Comparison of ENCODE assay signal across 9 cellular contexts in the genomic region with DNA sequence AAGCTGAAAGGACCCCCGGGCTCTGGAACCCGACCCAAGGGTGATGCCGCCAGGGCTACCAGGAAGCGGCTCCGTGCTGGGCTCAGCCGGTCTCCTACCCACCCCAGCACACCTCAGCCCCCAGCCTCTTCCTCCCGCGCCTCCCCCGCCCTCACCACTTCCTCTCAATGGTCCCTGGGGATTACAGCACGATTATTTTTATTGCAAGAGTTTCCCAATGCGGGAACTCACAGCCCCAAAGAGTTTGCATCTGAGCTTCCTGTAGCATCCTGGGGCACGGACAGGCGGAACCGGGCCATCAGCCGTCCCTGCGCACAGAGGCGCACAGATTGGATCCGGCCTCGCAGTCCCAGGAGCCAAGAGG. TPM values are rescaled to one million over a fixed set of nuclear protein-coding genes. Genes with fewer than 3 reads are reported as not detected.
DNase-seq lines count a peak whose midpoint lies in the region; ATAC-seq and TF ChIP-seq lines count a peak whose summit lies in the region.
"Had no signal": no experiment of that assay in that cellular context is flagged by ENCODE, and none has a peak within 500 bp of the region (broad histone marks: within the 10 kb centered on the region; RNA-seq: fewer than 3 reads in every experiment).

No MANE protein-coding gene starts in this region.

- peaks cover 53% of the 10 kb centered on the region for H3K4me1 Mint-ChIP-seq in activated CD4-positive, alpha-beta T cell treated with anti-CD3 and anti-CD28 coated beads, Interleukin-2, amount 10 ng/mL, durations not matched to agents 24 days and 14 days
- H3K4me1 Mint-ChIP-seq in stimulated activated naive CD8-positive, alpha-beta T cell treated with anti-CD3 and anti-CD28 coated beads, Interleukin-15, amount 100 ng/mL, for 72 hours, result peaks cover 61% of the 10 kb centered on the region

- peaks cover 31% of the 10 kb centered on the region for H3K4me1 ChIP-seq in foreskin keratinocyte

- peak; percentile 75 for DNase-seq in activated CD4-positive, alpha-beta T cell treated with anti-CD3 and anti-CD28 coated beads, Interleukin-2, amount 10 ng/mL, durations not matched to agents 24 days and 14 days
- DNase-seq in activated CD4-positive, alpha-beta T cell treated with anti-CD3 and anti-CD28 coated beads for 1 hour, result no peak
- DNase-seq in SIG-M5 (lab: John Stamatoyannopoulos, UW), result peak; percentile 49
- peak; percentile 60 for DNase-seq in fibroblast of villous mesenchyme (ENCODE audit: low read depth)
- no peak for DNase-seq in stimulated activated naive CD8-positive, alpha-beta T cell treated with anti-CD3 and anti-CD28 coated beads, Interleukin-15, amount 100 ng/mL, for 72 hours
- DNase-seq in amygdala (lab: John Stamatoyannopoulos, UW), result no peak
- DNase-seq in central memory CD4-positive, alpha-beta T cell, result no peak
- no peak for DNase-seq in foreskin keratinocyte

- intact Hi-C loops in activated CD4-positive, alpha-beta T cell treated with anti-CD3 and anti-CD28 coated beads, Interleukin-2, amount 10 ng/mL, durations not matched to agents 24 days and 14 days (cut with micrococcal nuclease), result loop anchor here (1.0 kb wide), 1 partner anchor 129 kb away; no protein-coding TSS in a partner anchor

- peaks cover 9% of the 10 kb centered on the region for H3K36me3 Mint-ChIP-seq in activated CD4-positive, alpha-beta T cell treated with anti-CD3 and anti-CD28 coated beads, Interleukin-2, amount 10 ng/mL, durations not matched to agents 24 days and 14 days (ENCODE audit: low read depth)

- H3K4me3 ChIP-seq in fibroblast of villous mesenchyme (ENCODE audit: low read depth, low read length), result no peak overlapping the region

- H3K27me3 Mint-ChIP-seq in activated CD4-positive, alpha-beta T cell treated with anti-CD3 and anti-CD28 coated beads, Interleukin-2, amount 10 ng/mL, durations not matched to agents 24 days and 14 days, result no peaks in the 10 kb centered on the region
- H3K27me3 Mint-ChIP-seq in stimulated activated naive CD8-positive, alpha-beta T cell treated with anti-CD3 and anti-CD28 coated beads, Interleukin-15, amount 100 ng/mL, for 72 hours, result no peaks in the 10 kb centered on the region

- no peaks in the 10 kb centered on the region for H3K9me3 Mint-ChIP-seq in activated CD4-positive, alpha-beta T cell treated with anti-CD3 and anti-CD28 coated beads, Interleukin-2, amount 10 ng/mL, durations not matched to agents 24 days and 14 days
- H3K9me3 Mint-ChIP-seq in stimulated activated naive CD8-positive, alpha-beta T cell treated with anti-CD3 and anti-CD28 coated beads, Interleukin-15, amount 100 ng/mL, for 72 hours, result no peaks in the 10 kb centered on the region

- H3K27ac Mint-ChIP-seq in activated CD4-positive, alpha-beta T cell treated with anti-CD3 and anti-CD28 coated beads, Interleukin-2, amount 10 ng/mL, durations not matched to agents 24 days and 14 days, result peak overlapping the region; percentile 86
- peak overlapping the region; percentile 77 to 86 for H3K27ac Mint-ChIP-seq in stimulated activated naive CD8-positive, alpha-beta T cell treated with anti-CD3 and anti-CD28 coated beads, Interleukin-15, amount 100 ng/mL, for 72 hours

- ATAC-seq in stimulated activated naive CD8-positive, alpha-beta T cell treated with anti-CD3 and anti-CD28 coated beads, Interleukin-15, amount 100 ng/mL, for 72 hours, result no peak
- ATAC-seq in foreskin keratinocyte, result no peak

- no peak overlapping the region for H3K27ac ChIP-seq in foreskin keratinocyte
- H3K27ac ChIP-seq: C4-2B had no signal

- peaks cover 22% of the 10 kb centered on the region for H3K27me3 ChIP-seq in foreskin keratinocyte

- peak overlapping the region; percentile 85 for H3K4me3 Mint-ChIP-seq in activated CD4-positive, alpha-beta T cell treated with anti-CD3 and anti-CD28 coated beads, Interleukin-2, amount 10 ng/mL, durations not matched to agents 24 days and 14 days
- H3K4me3 Mint-ChIP-seq in stimulated activated naive CD8-positive, alpha-beta T cell treated with anti-CD3 and anti-CD28 coated beads, Interleukin-15, amount 100 ng/mL, for 72 hours, result peak overlapping the region; percentile 87 to 92

- TF ChIP-seq CTCF in fibroblast of villous mesenchyme (IDR thresholded peaks at IDR 0.05; ENCODE audit: insufficient read depth, low read depth, low read length), result no peak
- no peak for TF ChIP-seq CTCF in foreskin keratinocyte (conservative IDR thresholded peaks at IDR 0.05)

RNA-seq across cellular contexts. Expression of a gene that starts 8.7 kb away (rescaled TPM):
- total RNA-seq in activated CD4-positive, alpha-beta T cell treated with anti-CD3 and anti-CD28 coated beads, Interleukin-2, amount 10 ng/mL, durations not matched to agents 24 days and 14 days, result 74.6 and 80.8 TPM in 2 replicates
- total RNA-seq in fibroblast of villous mesenchyme, result 12.1 and 16.4 TPM in 2 replicates
- total RNA-seq in foreskin keratinocyte, result 39.7 and 54.7 TPM in 2 replicates
- 54.8 and 73.8 TPM in 2 replicates for polyA plus RNA-seq in foreskin keratinocyte

RNA-seq across cellular contexts. Expression of a gene that starts 10.4 kb away (rescaled TPM):
- 265 and 266 TPM in 2 replicates for total RNA-seq in activated CD4-positive, alpha-beta T cell treated with anti-CD3 and anti-CD28 coated beads, Interleukin-2, amount 10 ng/mL, durations not matched to agents 24 days and 14 days
- total RNA-seq in fibroblast of villous mesenchyme (under 0.01 and 0.43 TPM in 2 replicates), foreskin keratinocyte (6.4 and 6.5 TPM in 2 replicates)
- 5.0 and 5.2 TPM in 2 replicates for polyA plus RNA-seq in foreskin keratinocyte

RNA-seq across cellular contexts. Expression of a gene that starts 57.6 kb away (rescaled TPM):
- total RNA-seq in activated CD4-positive, alpha-beta T cell treated with anti-CD3 and anti-CD28 coated beads, Interleukin-2, amount 10 ng/mL, durations not matched to agents 24 days and 14 days, result 44.2 and 46.5 TPM in 2 replicates
- total RNA-seq in fibroblast of villous mesenchyme (201 and 245 TPM in 2 replicates), foreskin keratinocyte (116 and 149 TPM in 2 replicates)
- 92.9 and 104 TPM in 2 replicates for polyA plus RNA-seq in foreskin keratinocyte

Comparison
In these comparisons a context has a peak if more than half of its experiments do, and no peak if none do; other contexts are left out.
1. DNase-seq: peak in activated CD4-positive, alpha-beta T cell treated with anti-CD3 and anti-CD28 coated beads, Interleukin-2, amount 10 ng/mL, durations not matched to agents 24 days and 14 days (single experiment), SIG-M5 (single experiment) and fibroblast of villous mesenchyme (single experiment); none in activated CD4-positive, alpha-beta T cell treated with anti-CD3 and anti-CD28 coated beads for 1 hour (single experiment), stimulated activated naive CD8-positive, alpha-beta T cell treated with anti-CD3 and anti-CD28 coated beads, Interleukin-15, amount 100 ng/mL, for 72 hours (0 of 2), amygdala (0 of 56), central memory CD4-positive, alpha-beta T cell (single experiment) and foreskin keratinocyte (0 of 2).
2. RNA of a gene that starts 10.4 kb away (total RNA-seq): 265 to 266 TPM in activated CD4-positive, alpha-beta T cell treated with anti-CD3 and anti-CD28 coated beads, Interleukin-2, amount 10 ng/mL, durations not matched to agents 24 days and 14 days; 6.4 to 6.5 TPM in foreskin keratinocyte and under 0.01 to 0.43 TPM in fibroblast of villous mesenchyme; every median in the first group is over 10 times any median in the second.